8 cellular contexts compared by ENCODE assay signal in the genomic region with DNA sequence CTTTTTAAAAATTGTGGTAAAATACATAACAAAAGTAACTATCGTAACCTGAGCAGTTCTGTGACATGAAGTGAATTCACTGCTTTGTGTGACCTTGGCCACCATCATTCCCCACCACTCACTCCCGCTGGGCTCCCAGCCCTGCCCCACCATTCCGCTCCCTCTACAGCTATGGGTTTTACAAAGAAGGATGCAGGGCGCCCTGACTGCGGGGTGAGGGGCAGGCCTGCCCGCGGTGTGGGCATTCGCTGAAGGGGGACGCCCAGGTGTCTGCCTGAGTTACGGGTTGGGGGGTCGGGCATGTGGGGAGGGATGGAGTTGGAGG. TPM values are rescaled to one million over a fixed set of nuclear protein-coding genes. Genes with fewer than 3 reads are reported as not detected.
DNase-seq lines count a peak whose midpoint lies in the region; ATAC-seq and TF ChIP-seq lines count a peak whose summit lies in the region.

A gene with protein sequence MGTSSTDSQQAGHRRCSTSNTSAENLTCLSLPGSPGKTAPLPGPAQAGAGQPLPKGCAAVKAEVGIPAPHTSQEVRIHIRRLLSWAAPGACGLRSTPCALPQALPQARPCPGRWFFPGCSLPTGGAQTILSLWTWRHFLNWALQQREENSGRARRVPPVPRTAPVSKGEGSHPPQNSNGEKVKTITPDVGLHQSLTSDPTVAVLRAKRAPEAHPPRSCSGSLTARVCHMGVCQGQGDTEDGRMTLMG (minus strand): TSS at position 38 of the 325 bp plus-strand sequence. CDS start 335 bp downstream, outside the sequence.

- peaks cover 12% of the 10 kb centered on the region for H3K4me1 ChIP-seq in CD8-positive, alpha-beta T cell (ENCODE audit: insufficient read depth, low read length)
- peaks cover 16% of the 10 kb centered on the region for H3K4me1 ChIP-seq in KMS-11 (ENCODE audit: low read depth, poor library complexity, severe bottlenecking)
- H3K4me1 ChIP-seq in colonic mucosa = peaks cover 3% of the 10 kb centered on the region

- H4K20me1 ChIP-seq in KMS-11 (ENCODE audit: insufficient read depth) = no peaks in the 10 kb centered on the region

- no peak for DNase-seq in CD8-positive, alpha-beta T cell
- DNase-seq in colonic mucosa (no peak), natural killer cell (no peak), NCI-H187 (lab: John Stamatoyannopoulos, UW) (no peak), NCI-H526 treated with DMSO at 0.1 percent for 48 hours (lab: John Stamatoyannopoulos, UW) (no peak), pons (ENCODE audit: low spot score) (no peak), Kasumi-1 (lab: John Stamatoyannopoulos, UW) (no peak)

- peak within 1 kb of the TSS; percentile 75 for H3K4me3 ChIP-seq in CD8-positive, alpha-beta T cell (ENCODE audit: low read depth, low read length)
- H3K4me3 ChIP-seq in KMS-11 (IDR thresholded peaks at IDR 0.05; ENCODE audit: insufficient read depth, low read depth, low read length) (no peak within 1 kb of the TSS), colonic mucosa (peak within 1 kb of the TSS; percentile 39)

- peak within 1 kb of the TSS; percentile 53 for H3K9ac ChIP-seq in KMS-11
- peak within 1 kb of the TSS; percentile 92 to 99 for H3K9ac ChIP-seq in colonic mucosa (ENCODE audit: low read depth in 2 of 2, low read length in 2 of 2)

- ATAC-seq in CD8-positive, alpha-beta T cell = no peak
- no peak for ATAC-seq in natural killer cell

- TF ChIP-seq CTCF in CD8-positive, alpha-beta T cell (IDR thresholded peaks at IDR 0.05) = no peak
- TF ChIP-seq CTCF in KMS-11 (conservative IDR thresholded peaks at IDR 0.05; ENCODE audit: low read depth, low read length) (no peak), colonic mucosa (IDR thresholded peaks at IDR 0.05) (no peak), natural killer cell (IDR thresholded peaks at IDR 0.05) (no peak)

- peaks cover 18% of the 10 kb centered on the region for H3K4me1 Mint-ChIP-seq in CD8-positive, alpha-beta T cell (ENCODE audit: low read depth)
- peaks cover 18 to 27% of the 10 kb centered on the region in 2 donors for H3K4me1 Mint-ChIP-seq in natural killer cell

- CTCF ChIA-PET in CD8-positive, alpha-beta T cell (lab: Charles Lee) = interaction anchor here (0.9 to 1.1 kb wide), 2 partner anchors 9 to 11 kb away, joined by 3 read pairs; partner anchors contain the start of gene AMDHD2

- H3K27ac Mint-ChIP-seq in CD8-positive, alpha-beta T cell = peak within 1 kb of the TSS; percentile 100
- H3K27ac Mint-ChIP-seq in natural killer cell = peak within 1 kb of the TSS; percentile 98 to 100

- POLR2A ChIA-PET in CD8-positive, alpha-beta T cell (lab: Charles Lee) = interaction anchor here (1.1 to 3.5 kb wide), 3 partner anchors 12 to 376 kb away, joined by 9 to 59 read pairs (median 16); partner anchors contain the start of genes AMDHD2, ATP6V0C and TRAF7

- H2AFZ ChIP-seq in KMS-11 (ENCODE audit: low read depth) = peak within 1 kb of the TSS; percentile 65

- H3K27ac ChIP-seq in CD8-positive, alpha-beta T cell (ENCODE audit: low read depth, low read length) = peak within 1 kb of the TSS; percentile 91
- H3K27ac ChIP-seq in KMS-11 (peak within 1 kb of the TSS; percentile 61), colonic mucosa (peak within 1 kb of the TSS; percentile 91)

- peak within 1 kb of the TSS; percentile 70 for H3K4me2 ChIP-seq in KMS-11

- H3K79me2 ChIP-seq in KMS-11 (ENCODE audit: insufficient read depth, low read depth) = no peaks in the 10 kb centered on the region

- intact Hi-C loops in CD8-positive, alpha-beta T cell (cut with DNase I, micrococcal nuclease) = loop anchor here (1.0 to 10.0 kb wide), 7 partner anchors 30 to 1947 kb away; partner anchors contain the start of genes CORO7 (in 1 of the 2), CREBBP (in 1 of the 2) and ELOB (in 1 of the 2)
- intact Hi-C loops in colonic mucosa (cut with DNase I) (no loop called here), natural killer cell (cut with micrococcal nuclease) (no loop called here)

- H3K36me3 Mint-ChIP-seq in CD8-positive, alpha-beta T cell = peaks cover 22% of the 10 kb centered on the region
- no peaks in the 10 kb centered on the region for H3K36me3 Mint-ChIP-seq in natural killer cell

- H3K36me3 ChIP-seq in CD8-positive, alpha-beta T cell (ENCODE audit: insufficient read depth, low read length) = peaks cover 11% of the 10 kb centered on the region
- H3K36me3 ChIP-seq in KMS-11 (ENCODE audit: insufficient read depth) (no peaks in the 10 kb centered on the region), colonic mucosa (peaks cover 4% of the 10 kb centered on the region)

- H3K27me3 ChIP-seq in CD8-positive, alpha-beta T cell (ENCODE audit: insufficient read depth, low read length) = no peaks in the 10 kb centered on the region
- H3K27me3 ChIP-seq in KMS-11 (ENCODE audit: insufficient read depth, low read depth) (no peaks in the 10 kb centered on the region), colonic mucosa (no peaks in the 10 kb centered on the region)

- H3K27me3 Mint-ChIP-seq in CD8-positive, alpha-beta T cell (ENCODE audit: low read depth) = no peaks in the 10 kb centered on the region
- no peaks in the 10 kb centered on the region for H3K27me3 Mint-ChIP-seq in natural killer cell (ENCODE audit: low read depth in 2 of 2)

- peak within 1 kb of the TSS; percentile 98 for H3K4me3 Mint-ChIP-seq in CD8-positive, alpha-beta T cell
- H3K4me3 Mint-ChIP-seq in natural killer cell = peak within 1 kb of the TSS; percentile 93

- no peaks in the 10 kb centered on the region for H3K9me3 Mint-ChIP-seq in CD8-positive, alpha-beta T cell
- H3K9me3 Mint-ChIP-seq in natural killer cell = no peaks in the 10 kb centered on the region

- no peaks in the 10 kb centered on the region for H3K9me3 ChIP-seq in CD8-positive, alpha-beta T cell (ENCODE audit: low read length)
- no peaks in the 10 kb centered on the region for H3K9me3 ChIP-seq in colonic mucosa

RNA-seq across cellular contexts. Expression of the gene that starts here (rescaled TPM):
- under 1 TPM; 0.46 to 0.47 TPM for total RNA-seq in CD8-positive, alpha-beta T cell
- under 1 TPM; 0.53 to 0.54 TPM for total RNA-seq in colonic mucosa
- total RNA-seq in natural killer cell = under 1 TPM; 0.28 to 0.56 (median 0.45) TPM

Comparison
In these comparisons a context has a peak if more than half of its experiments do, and no peak if none do; other contexts are left out.
1. intact Hi-C loops: an anchor here in CD8-positive, alpha-beta T cell (1.0 to 10.0 kb wide); none called in colonic mucosa and natural killer cell.